Comparison of ENCODE assay signal across 9 cellular contexts in genomic region chr17:4796550-4796915, GRCh38. TPM values are rescaled to one million over a fixed set of nuclear protein-coding genes. Genes with fewer than 3 reads are reported as not detected.
DNase-seq lines count a peak whose midpoint lies in the region; ATAC-seq and TF ChIP-seq lines count a peak whose summit lies in the region.
"Had no signal": no experiment of that assay in that cellular context is flagged by ENCODE, and none has a peak within 500 bp of the region (broad histone marks: within the 10 kb centered on the region; RNA-seq: fewer than 3 reads in every experiment).

No MANE protein-coding gene starts in this region.

- WGBS in liver = under 1% methylated on average over 7 of the region's 7 CpGs
- WGBS in suprapubic skin = 0% methylated on average over 7 of the region's 7 CpGs

- H3K9ac ChIP-seq in liver (ENCODE audit: low read depth in 1 of 2, low read length in 2 of 2) = peak overlapping the region; percentile 66 to 94

- no peak for TF ChIP-seq EP300 in suprapubic skin (IDR thresholded peaks at IDR 0.05)

- H3K4me3 ChIP-seq in liver (ENCODE audit: low read depth in 1 of 3, low read length in 3 of 3) = peak overlapping the region; percentile 80 to 100 (median 91)
- peak overlapping the region; percentile 65 for H3K4me3 ChIP-seq in suprapubic skin

- H3K27me3 ChIP-seq in liver (ENCODE audit: control insufficient read depth in 4 of 4, insufficient read depth in 4 of 4, low read length in 3 of 4) (no peaks in the 10 kb centered on the region), suprapubic skin (no peaks in the 10 kb centered on the region)

- H3K4me1 ChIP-seq in liver (ENCODE audit: control insufficient read depth in 4 of 4, insufficient read depth in 4 of 4, low read length in 3 of 4) (peaks cover 4 to 15% (median 12%) of the 10 kb centered on the region in 4 donors), suprapubic skin (peaks cover 15% of the 10 kb centered on the region)

- TF ChIP-seq RAD21 in liver (IDR thresholded peaks at IDR 0.05) = no peak

- no peaks in the 10 kb centered on the region for H3K9me3 ChIP-seq in liver (ENCODE audit: control insufficient read depth in 4 of 4, low read length in 3 of 4)
- H3K9me3 ChIP-seq in suprapubic skin = no peaks in the 10 kb centered on the region

- DNase-seq in stimulated activated naive CD4-positive, alpha-beta T cell treated with Interleukin-2 at 50 U/mL for 16 hours (lab: John Stamatoyannopoulos, UW) = peak; percentile 10
- no peak for DNase-seq in stimulated activated naive CD4-positive, alpha-beta T cell (lab: John Stamatoyannopoulos, UW)
- peak; percentile 39 for DNase-seq in RPMI7951 (ENCODE audit: low read depth)
- DNase-seq in cerebellar cortex (ENCODE audit: low spot score) = peak; percentile 48
- DNase-seq in suprapubic skin (ENCODE audit: low spot score in 2 of 2) = no peak
- no peak for DNase-seq in SIG-M5 treated with dmso at 0.1 percent for 504 hours (lab: John Stamatoyannopoulos, UW; ENCODE audit: unreplicated experiment)

- no peak for ATAC-seq in GM18505 (IDR thresholded peaks at IDR 0.05; ENCODE audit: unreplicated experiment)

- TF ChIP-seq POLR2A in suprapubic skin (IDR thresholded peaks at IDR 0.05) (no peak), GM18505 (IDR thresholded peaks at IDR 0.05; ENCODE audit: borderline replicate concordance, extremely low read depth, insufficient read depth, insufficient read length) (no peak)

- TF ChIP-seq CTCF in liver (IDR thresholded peaks at IDR 0.05; ENCODE audit: low read depth, low read length, missing input control) (no peak), suprapubic skin (IDR thresholded peaks at IDR 0.05) (no peak)

- H3K36me3 ChIP-seq in liver (ENCODE audit: control insufficient read depth in 4 of 4, insufficient read depth in 3 of 4, low read depth in 1 of 4, low read length in 3 of 4) (peaks cover 6 to 20% (median 16%) of the 10 kb centered on the region in 4 donors), suprapubic skin (peaks cover 21% of the 10 kb centered on the region)

- H3K27ac ChIP-seq in liver (ENCODE audit: low read depth in 1 of 2, low read length in 2 of 2) (peak overlapping the region; percentile 19 to 75), suprapubic skin (peak overlapping the region; percentile 66)

TF ChIP-seq in liver, 16 proteins besides CTCF, POLR2A, EP300 and RAD21:
- TF ChIP-seq, protein P1, sequence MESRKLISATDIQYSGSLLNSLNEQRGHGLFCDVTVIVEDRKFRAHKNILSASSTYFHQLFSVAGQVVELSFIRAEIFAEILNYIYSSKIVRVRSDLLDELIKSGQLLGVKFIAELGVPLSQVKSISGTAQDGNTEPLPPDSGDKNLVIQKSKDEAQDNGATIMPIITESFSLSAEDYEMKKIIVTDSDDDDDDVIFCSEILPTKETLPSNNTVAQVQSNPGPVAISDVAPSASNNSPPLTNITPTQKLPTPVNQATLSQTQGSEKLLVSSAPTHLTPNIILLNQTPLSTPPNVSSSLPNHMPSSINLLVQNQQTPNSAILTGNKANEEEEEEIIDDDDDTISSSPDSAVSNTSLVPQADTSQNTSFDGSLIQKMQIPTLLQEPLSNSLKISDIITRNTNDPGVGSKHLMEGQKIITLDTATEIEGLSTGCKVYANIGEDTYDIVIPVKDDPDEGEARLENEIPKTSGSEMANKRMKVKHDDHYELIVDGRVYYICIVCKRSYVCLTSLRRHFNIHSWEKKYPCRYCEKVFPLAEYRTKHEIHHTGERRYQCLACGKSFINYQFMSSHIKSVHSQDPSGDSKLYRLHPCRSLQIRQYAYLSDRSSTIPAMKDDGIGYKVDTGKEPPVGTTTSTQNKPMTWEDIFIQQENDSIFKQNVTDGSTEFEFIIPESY (IDR thresholded peaks at IDR 0.05) = no peak
- TF ChIP-seq YY1 (IDR thresholded peaks at IDR 0.05) = no peak
- TF ChIP-seq, protein P2, sequence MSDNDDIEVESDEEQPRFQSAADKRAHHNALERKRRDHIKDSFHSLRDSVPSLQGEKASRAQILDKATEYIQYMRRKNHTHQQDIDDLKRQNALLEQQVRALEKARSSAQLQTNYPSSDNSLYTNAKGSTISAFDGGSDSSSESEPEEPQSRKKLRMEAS (IDR thresholded peaks at IDR 0.05) = no peak
- no peak for TF ChIP-seq ATF3 (IDR thresholded peaks at IDR 0.05)
- no peak for TF ChIP-seq SP1 (IDR thresholded peaks at IDR 0.05)
- no peak for TF ChIP-seq JUND (IDR thresholded peaks at IDR 0.05)
- TF ChIP-seq TAF1 (conservative IDR thresholded peaks at IDR 0.05) = no peak
- no peak for TF ChIP-seq RXRA (IDR thresholded peaks at IDR 0.05)
- no peak for TF ChIP-seq REST (IDR thresholded peaks at IDR 0.05)
- TF ChIP-seq NR2F2 (IDR thresholded peaks at IDR 0.05) = no peak
- no peak for TF ChIP-seq FOXA2 (IDR thresholded peaks at IDR 0.05)
- TF ChIP-seq EGR1 (IDR thresholded peaks at IDR 0.05; ENCODE audit: low read depth in 2 of 2) = no peak

RNA-seq across cellular contexts. Expression of gene PSMB6, which starts 0.6 kb away (rescaled TPM):
- total RNA-seq in RPMI7951 (2014; rRNA removed; shearing (Covaris generic)) = 319 and 393 TPM in 2 replicates
- 10 to 100 TPM; 64.7 to 95.5 TPM for total RNA-seq in liver
- 100 to 1,000 TPM; 155 to 219 TPM for polyA plus RNA-seq in liver
- 100 to 1,000 TPM in 3 of 4 donors, 10 to 100 TPM in 1; 68.6 to 250 (median 189) TPM for total RNA-seq in suprapubic skin

RNA-seq across cellular contexts. Expression of gene GLTPD2, which starts 7.8 kb away (rescaled TPM):
- total RNA-seq in RPMI7951 (2014; rRNA removed; shearing (Covaris generic)) = not detected in 2 replicates
- total RNA-seq in liver (10 to 100 TPM; 15.1 to 34.5 TPM), suprapubic skin (under 1 TPM in 1 of 4 donors, not detected in 3; 0.80 TPM)
- 10 to 100 TPM; 16.9 to 63.2 TPM for polyA plus RNA-seq in liver
- total RNA-seq: pulmonary artery endothelial cell had no signal

RNA-seq across cellular contexts. Expression of gene VMO1, which starts 10.4 kb away (rescaled TPM):
- 0.96 and 1.3 TPM in 2 replicates for total RNA-seq in RPMI7951 (2014; rRNA removed; shearing (Covaris generic))
- 1 to 10 TPM; 1.7 to 1.8 TPM for total RNA-seq in liver
- 1 to 10 TPM; 5.9 to 9.1 TPM for polyA plus RNA-seq in liver
- 1 to 10 TPM in 2 of 4 donors, not detected in 2; 1.4 to 1.5 TPM for total RNA-seq in suprapubic skin

RNA-seq across cellular contexts. Expression of gene PLD2, which starts 10.4 kb away (rescaled TPM):
- 7.0 and 12.1 TPM in 2 replicates for total RNA-seq in RPMI7951 (2014; rRNA removed; shearing (Covaris generic))
- 10 to 100 TPM in 1 of 2 donors, 1 to 10 TPM in 1; 3.5 to 15.8 TPM for total RNA-seq in liver
- 1 to 10 TPM; 5.6 to 6.0 TPM for polyA plus RNA-seq in liver
- total RNA-seq in suprapubic skin = 100 to 1,000 TPM in 1 of 4 donors, 10 to 100 TPM in 3; 53.5 to 134 (median 57.6) TPM

Comparison
In these comparisons a context has a peak if more than half of its experiments do, and no peak if none do; other contexts are left out.
1. DNase-seq: peak in stimulated activated naive CD4-positive, alpha-beta T cell treated with Interleukin-2 at 50 U/mL for 16 hours (single experiment), RPMI7951 (single experiment) and cerebellar cortex (single experiment); none in stimulated activated naive CD4-positive, alpha-beta T cell (0 of 6), suprapubic skin (0 of 2) and SIG-M5 treated with dmso at 0.1 percent for 504 hours (single experiment).
2. RNA of gene GLTPD2, which starts 7.8 kb away (total RNA-seq): 15.1 to 34.5 TPM in liver; not detected in RPMI7951 and 0.80 TPM in suprapubic skin; every median in the first group is over 4 times any median in the second.